Comparison of ENCODE assay signal across 24 cellular contexts in genomic region chr5:126480824-126481223, GRCh38. TPM values are rescaled to one million over a fixed set of nuclear protein-coding genes. Genes with fewer than 3 reads are reported as not detected.
DNase-seq lines count a peak whose midpoint lies in the region; ATAC-seq and TF ChIP-seq lines count a peak whose summit lies in the region.
"Had no signal": no experiment of that assay in that cellular context is flagged by ENCODE, and none has a peak within 500 bp of the region (broad histone marks: within the 10 kb centered on the region; RNA-seq: fewer than 3 reads in every experiment).

No MANE protein-coding gene starts in this region.

- TF ChIP-seq CTCF in breast epithelium (IDR thresholded peaks at IDR 0.05) (no peak), MCF 10A (IDR thresholded peaks at IDR 0.05; ENCODE audit: unreplicated experiment) (no peak), chondrocyte (IDR thresholded peaks at IDR 0.05) (no peak), sigmoid colon (IDR thresholded peaks at IDR 0.05) (no peak), vagina (IDR thresholded peaks at IDR 0.05) (no peak)

- intact Hi-C loops in breast epithelium (cut with DNase I; ENCODE audit: low total_unique reads) (no loop called here), MCF 10A (cut with micrococcal nuclease) (no loop called here), sigmoid colon (cut with DNase I) (no loop called here), vagina (cut with DNase I) (loop anchor here (5.0 kb wide), 1 partner anchor 41 kb away; no protein-coding TSS in a partner anchor)

- BruUV-seq in MCF 10A (replicated peaks; lab: Mats Ljungman, UMichigan): no TSS peak

- ATAC-seq in GM18868 (IDR thresholded peaks at IDR 0.05; ENCODE audit: unreplicated experiment): no peak
- ATAC-seq in GM21447 (IDR thresholded peaks at IDR 0.05; ENCODE audit: unreplicated experiment): no peak
- ATAC-seq: HepG2 had no signal

- H3K9me3 ChIP-seq in breast epithelium: no peaks in the 10 kb centered on the region
- H3K9me3 ChIP-seq in sigmoid colon: no peaks in the 10 kb centered on the region
- H3K9me3 ChIP-seq in vagina: no peaks in the 10 kb centered on the region

- TF ChIP-seq POLR2A in breast epithelium (IDR thresholded peaks at IDR 0.05): no peak
- TF ChIP-seq POLR2A in sigmoid colon (IDR thresholded peaks at IDR 0.05): no peak
- no peak for TF ChIP-seq POLR2A in vagina (IDR thresholded peaks at IDR 0.05)

- H3K36me3 ChIP-seq in breast epithelium: no peaks in the 10 kb centered on the region
- H3K36me3 ChIP-seq in sigmoid colon: peaks cover 13 to 46% (median 29%) of the 10 kb centered on the region in 4 donors
- H3K36me3 ChIP-seq in vagina: peaks cover 0 to 28% of the 10 kb centered on the region in 2 donors

- no peaks in the 10 kb centered on the region for H3K4me1 Mint-ChIP-seq in MCF 10A (ENCODE audit: insufficient read depth, unreplicated experiment)
- H3K4me1 Mint-ChIP-seq in chondrocyte (ENCODE audit: low read depth): peaks cover 40% of the 10 kb centered on the region
- H3K4me1 Mint-ChIP-seq: B cell had no signal

- H3K27me3 ChIP-seq in breast epithelium (no peaks in the 10 kb centered on the region), sigmoid colon (no peaks in the 10 kb centered on the region), vagina (no peaks in the 10 kb centered on the region)

- H3K27ac ChIP-seq in breast epithelium: peak overlapping the region; percentile 78 to 89
- H3K27ac ChIP-seq in sigmoid colon: peak overlapping the region in 3 of 4 donors; percentile 9 to 70 (median 39)
- H3K27ac ChIP-seq in vagina: peak overlapping the region; percentile 81
- H3K27ac ChIP-seq: GM23248, KMS-11 had no signal

- H3K4me3 ChIP-seq in breast epithelium: no peak overlapping the region
- no peak overlapping the region for H3K4me3 ChIP-seq in sigmoid colon
- no peak overlapping the region for H3K4me3 ChIP-seq in vagina
- H3K4me3 ChIP-seq: GM23248 had no signal

- H3K4me3 Mint-ChIP-seq in MCF 10A (ENCODE audit: unreplicated experiment): no peak overlapping the region
- H3K4me3 Mint-ChIP-seq in chondrocyte (ENCODE audit: unreplicated experiment): no peak overlapping the region
- H3K4me3 Mint-ChIP-seq: B cell had no signal

- H3K4me1 ChIP-seq in breast epithelium (peaks cover 8 to 13% of the 10 kb centered on the region in 2 donors), sigmoid colon (peaks cover 0 to 40% (median 22%) of the 10 kb centered on the region in 4 donors), vagina (peaks cover 34% of the 10 kb centered on the region)

- H3K36me3 Mint-ChIP-seq in MCF 10A (ENCODE audit: insufficient read depth, unreplicated experiment): peaks cover 65% of the 10 kb centered on the region
- peaks cover 52% of the 10 kb centered on the region for H3K36me3 Mint-ChIP-seq in chondrocyte (ENCODE audit: low read depth)

- H3K27ac Mint-ChIP-seq in MCF 10A (ENCODE audit: low read depth, unreplicated experiment): no peak overlapping the region
- peak overlapping the region; percentile 86 for H3K27ac Mint-ChIP-seq in chondrocyte (ENCODE audit: unreplicated experiment)
- H3K27ac Mint-ChIP-seq: B cell; CD4-positive, CD25-positive, alpha-beta regulatory T cell had no signal

- H3K27me3 Mint-ChIP-seq in MCF 10A (ENCODE audit: insufficient read depth, unreplicated experiment): no peaks in the 10 kb centered on the region
- no peaks in the 10 kb centered on the region for H3K27me3 Mint-ChIP-seq in chondrocyte (ENCODE audit: low read depth)
- H3K27me3 Mint-ChIP-seq: B cell; CD4-positive, CD25-positive, alpha-beta regulatory T cell had no signal

- no peak for TF ChIP-seq EP300 in sigmoid colon (IDR thresholded peaks at IDR 0.05)

- POLR2A ChIA-PET in MCF 10A (lab: Yijun Ruan, JAX): interaction anchor here (0.6 to 0.8 kb wide), 2 partner anchors 21 to 57 kb away, joined by 3 to 5 read pairs; partner anchors contain the start of gene GRAMD2B

- DNase-seq in breast epithelium (ENCODE audit: low spot score in 2 of 2): no peak
- DNase-seq in MCF 10A (ENCODE audit: unreplicated experiment): no peak
- DNase-seq in chondrocyte (ENCODE audit: low spot score): no peak
- DNase-seq in sigmoid colon: no peak
- no peak for DNase-seq in vagina (ENCODE audit: extremely low spot score in 2 of 2)
- DNase-seq in AG20443 (ENCODE audit: low spot score): no peak
- DNase-seq: 8988T; CD4-positive, CD25-positive, alpha-beta regulatory T cell; COR-L47; DMS 273 treated with DMSO at 0.1 percent for 48 hours; GDM1; NCI-H1417; NCI-H187 treated with DMSO at 0.1 percent for 48 hours; NCI-H2227 treated with DMSO at 0.1 percent for 48 hours; NCI-H524; NCI-H82; OCI-M1; SHP77 had no signal

- CTCF ChIA-PET in MCF 10A (lab: Yijun Ruan, JAX): interaction anchor here (0.6 to 1.6 kb wide), 5 partner anchors 15 to 158 kb away, joined by 3 to 9 read pairs (median 4); no protein-coding TSS in a partner anchor

- no peaks in the 10 kb centered on the region for H3K9me3 Mint-ChIP-seq in MCF 10A (ENCODE audit: unreplicated experiment)
- no peaks in the 10 kb centered on the region for H3K9me3 Mint-ChIP-seq in chondrocyte (ENCODE audit: low read depth)
- H3K9me3 Mint-ChIP-seq: CD4-positive, CD25-positive, alpha-beta regulatory T cell had no signal

RNA-seq across cellular contexts. Expression of gene GRAMD2B, which starts 57.6 kb away (rescaled TPM):
- total RNA-seq in breast epithelium (100 to 1,000 TPM in 2 of 3 donors, 10 to 100 TPM in 1; 38.1 to 206 (median 103) TPM), MCF 10A (2022) (7.1 and 11.1 TPM in 2 replicates), chondrocyte (56.5 to 72.4 TPM (median 61.5 TPM) in 3 replicates), sigmoid colon (10 to 100 TPM; 33.0 to 53.8 (median 46.5) TPM), vagina (76.9 TPM)
- 10 to 100 TPM; 26.1 to 44.4 (median 27.0) TPM for polyA plus RNA-seq in sigmoid colon
